8 cellular contexts compared by ENCODE assay signal in the genomic region with DNA sequence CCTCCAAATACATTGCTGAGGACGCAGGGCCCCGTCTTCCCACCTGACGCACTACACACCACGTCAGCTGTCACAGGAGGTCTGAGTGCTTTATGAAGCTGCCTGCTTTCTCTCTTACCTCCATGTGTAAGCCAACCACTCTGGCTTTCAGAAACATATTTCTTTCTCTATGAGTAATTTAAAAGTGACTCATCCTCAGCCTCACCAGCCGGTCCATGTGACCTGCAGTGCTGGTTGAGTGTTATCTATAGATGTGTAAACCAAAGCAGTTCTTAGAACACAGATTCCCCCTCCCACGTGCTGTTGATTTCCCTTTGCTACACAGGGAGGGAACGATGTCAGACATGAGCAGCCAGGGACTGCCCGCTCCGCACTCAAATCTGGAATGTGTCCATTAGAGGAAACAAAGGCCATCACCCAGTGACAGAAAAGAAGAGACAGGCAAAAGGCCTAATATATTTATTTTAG.
DNase-seq lines count a peak whose midpoint lies in the region; ATAC-seq and TF ChIP-seq lines count a peak whose summit lies in the region.

No MANE protein-coding gene starts in this region.

- in situ Hi-C loops in gastrocnemius medialis (cut with MboI; ENCODE audit: low sequenced_read_pairs in 4 of 4): no loop called here

- TF ChIP-seq POLR2A in gastroesophageal sphincter (IDR thresholded peaks at IDR 0.05): no peak
- peak; percentile 9 to 51 for TF ChIP-seq POLR2A in gastrocnemius medialis (IDR thresholded peaks at IDR 0.05)

- TF ChIP-seq CTCF in gastroesophageal sphincter (IDR thresholded peaks at IDR 0.05) (no peak), gastrocnemius medialis (IDR thresholded peaks at IDR 0.05 in 4 of 5, conservative IDR thresholded peaks at IDR 0.05 in 1 of 5) (no peak)

- peak overlapping the region; percentile 14 to 73 (median 66) for H3K27ac ChIP-seq in gastroesophageal sphincter
- peak overlapping the region; percentile 65 to 77 (median 74) for H3K27ac ChIP-seq in gastrocnemius medialis

- ATAC-seq in GM18519 (IDR thresholded peaks at IDR 0.05; ENCODE audit: low FRiP score, unreplicated experiment) (peak; percentile 59), HG02943 (IDR thresholded peaks at IDR 0.05; ENCODE audit: low read depth, unreplicated experiment) (peak; percentile 44), gastroesophageal sphincter (peak; percentile 84), gastrocnemius medialis (peak; percentile 89 to 92)

- H3K36me3 ChIP-seq in gastroesophageal sphincter: no peaks in the 10 kb centered on the region
- no peaks in the 10 kb centered on the region for H3K36me3 ChIP-seq in gastrocnemius medialis

- H3K4me1 ChIP-seq in gastroesophageal sphincter (peaks cover 0 to 63% (median 11%) of the 10 kb centered on the region in 3 donors), gastrocnemius medialis (peaks cover 31 to 36% of the 10 kb centered on the region in 2 donors)

- H3K27me3 ChIP-seq in gastroesophageal sphincter: no peaks in the 10 kb centered on the region
- H3K27me3 ChIP-seq in gastrocnemius medialis: no peaks in the 10 kb centered on the region

- intact Hi-C loops in gastrocnemius medialis (cut with DNase I; ENCODE audit: low total_unique reads): loop anchor here (2.0 kb wide), 1 partner anchor 17 kb away; no protein-coding TSS in a partner anchor

- no peak for TF ChIP-seq EP300 in gastroesophageal sphincter (IDR thresholded peaks at IDR 0.05)

- H3K9me3 ChIP-seq in gastroesophageal sphincter: no peaks in the 10 kb centered on the region
- H3K9me3 ChIP-seq in gastrocnemius medialis: no peaks in the 10 kb centered on the region

- DNase-seq in OCI-M1 (lab: John Stamatoyannopoulos, UW) (peak; percentile 94), gastrocnemius medialis (peak; percentile 70 to 80), NCI-H774 (lab: John Stamatoyannopoulos, UW) (no peak), NCI-H446 treated with DMSO at 0.1 percent for 48 hours (lab: John Stamatoyannopoulos, UW) (no peak)
- peak; percentile 71 for DNase-seq in activated T-helper 9 cell treated with anti-CD3 and anti-CD28 coated beads, Interleukin-2, amount 50 U/mL, for 16 hours (ENCODE audit: low read depth)

- 28 to 55% methylated on average over 4 to 6 of the region's 9 CpGs for WGBS in gastroesophageal sphincter (ENCODE audit: low coverage in 1 of 2), 2 donors

- H3K4me3 ChIP-seq in gastroesophageal sphincter: no peak overlapping the region
- no peak overlapping the region for H3K4me3 ChIP-seq in gastrocnemius medialis

Comparison
In these comparisons a context has a peak if more than half of its experiments do, and no peak if none do; other contexts are left out.
1. DNase-seq: peak in OCI-M1 (single experiment), activated T-helper 9 cell treated with anti-CD3 and anti-CD28 coated beads, Interleukin-2, amount 50 U/mL, for 16 hours (single experiment) and gastrocnemius medialis (2 of 2); none in NCI-H774 (single experiment) and NCI-H446 treated with DMSO at 0.1 percent for 48 hours (single experiment).
2. POLR2A ChIP-seq: peak in gastrocnemius medialis (2 of 2); none in gastroesophageal sphincter (0 of 2).
3. Peak in every context shown above with its lines, with median percentiles within 50 percentile points of each other: ATAC-seq.